ENCODE assay signal across 1 cellular context in genomic region chr2:231361701-231362588, GRCh38.
TF ChIP-seq lines count a peak whose summit lies in the region.

No MANE protein-coding gene starts in this region.

TF ChIP-seq in GM12878, 131 proteins besides CTCF, POLR2A, EP300 and RAD21 (continued from another document):
- TF ChIP-seq SKIL (IDR thresholded peaks at IDR 0.05; ENCODE audit: low read depth, poor library complexity, severe bottlenecking), result no peak
TF ChIP-seq in GM12878: peak in this region for 13.
